ENCODE assay signal across 11 cellular contexts in genomic region chr15:41233367-41233771, GRCh38. TPM values are rescaled to one million over a fixed set of nuclear protein-coding genes. Genes with fewer than 3 reads are reported as not detected.
DNase-seq lines count a peak whose midpoint lies in the region; ATAC-seq and TF ChIP-seq lines count a peak whose summit lies in the region.
"Had no signal": no experiment of that assay in that cellular context is flagged by ENCODE, and none has a peak within 500 bp of the region (broad histone marks: within the 10 kb centered on the region; RNA-seq: fewer than 3 reads in every experiment).

No MANE protein-coding gene starts in this region.

- H3K36me3 ChIP-seq in Karpas-422 (ENCODE audit: insufficient read depth, low read length): no peaks in the 10 kb centered on the region
- H3K36me3 ChIP-seq: ovary had no signal

- H3K27ac ChIP-seq in Karpas-422 (ENCODE audit: low read length): no peak overlapping the region
- H3K27ac ChIP-seq: KMS-11, ovary had no signal

- peaks cover 36% of the 10 kb centered on the region for H3K4me1 ChIP-seq in Karpas-422 (ENCODE audit: low read length)

- DNase-seq in AG08395 (ENCODE audit: low spot score): peak; percentile 69
- no peak for DNase-seq in Karpas-422
- DNase-seq in cardiac fibroblast (ENCODE audit: low read depth in 2 of 2): peak; percentile 71 to 82
- peak; percentile 12 for DNase-seq in middle frontal gyrus (ENCODE audit: extremely low spot score, low spot score)
- no peak for DNase-seq in mesenteric fat pad (ENCODE audit: low spot score)
- DNase-seq in D341Med (ENCODE audit: low spot score): no peak
- DNase-seq: central memory CD4-positive, alpha-beta T cell; ovary had no signal

- no peak overlapping the region for H3K4me3 ChIP-seq in Karpas-422 (ENCODE audit: low read length)
- H3K4me3 ChIP-seq in cardiac fibroblast (replicated peaks in 1 of 2; ENCODE audit: low read depth in 2 of 2, low read length in 2 of 2): no peak overlapping the region
- H3K4me3 ChIP-seq: ovary had no signal

- H4K20me1 ChIP-seq in Karpas-422 (ENCODE audit: insufficient read depth, low read depth, low read length): no peaks in the 10 kb centered on the region

- no peaks in the 10 kb centered on the region for H3K9me3 ChIP-seq in Karpas-422 (ENCODE audit: low read length)
- H3K9me3 ChIP-seq: ovary had no signal

- H3K4me2 ChIP-seq in Karpas-422 (ENCODE audit: low read depth, low read length, poor library complexity, severe bottlenecking): peak overlapping the region; percentile 79

- no peaks in the 10 kb centered on the region for H3K9me2 ChIP-seq in Karpas-422 (replicated peaks; ENCODE audit: insufficient read depth, low read length)

- H3K79me2 ChIP-seq in Karpas-422 (ENCODE audit: low read length): peaks cover 67% of the 10 kb centered on the region

- H3K27me3 ChIP-seq in Karpas-422 (ENCODE audit: low read length): no peaks in the 10 kb centered on the region
- H3K27me3 ChIP-seq: ovary had no signal

- ATAC-seq in GM19397 (IDR thresholded peaks at IDR 0.05; ENCODE audit: unreplicated experiment) (no peak), HG02588 (IDR thresholded peaks at IDR 0.05; ENCODE audit: unreplicated experiment) (no peak)

- no peak overlapping the region for H2AFZ ChIP-seq in Karpas-422 (ENCODE audit: low read length)

- no peak for TF ChIP-seq CTCF in cardiac fibroblast (IDR thresholded peaks at IDR 0.05; ENCODE audit: low read depth, low read length)

- H3K9ac ChIP-seq in Karpas-422 (ENCODE audit: low read length): no peak overlapping the region
- H3K9ac ChIP-seq: KMS-11 had no signal

RNA-seq across cellular contexts. Expression of gene CHP1, which starts 2.3 kb away (rescaled TPM):
- total RNA-seq in Karpas-422 (2014; rRNA removed; shearing (Covaris generic); ENCODE audit: low replicate concordance): 97.6 and 104 TPM in 2 replicates
- total RNA-seq in mesenteric fat pad: 128 TPM

RNA-seq across cellular contexts. Expression of gene EXD1, which starts 2.8 kb away (rescaled TPM):
- total RNA-seq in Karpas-422 (2014; rRNA removed; shearing (Covaris generic); ENCODE audit: low replicate concordance): not detected in 2 replicates
- not detected for total RNA-seq in mesenteric fat pad
- total RNA-seq: ovary had no signal

Comparison
In these comparisons a context has a peak if more than half of its experiments do, and no peak if none do; other contexts are left out.
1. DNase-seq: peak in AG08395 (single experiment), cardiac fibroblast (2 of 2) and middle frontal gyrus (single experiment); none in Karpas-422 (single experiment), mesenteric fat pad (single experiment) and D341Med (single experiment).